Comparison of ENCODE assay signal across 14 cellular contexts in genomic region chr13:45361596-45362206, GRCh38. TPM values are rescaled to one million over a fixed set of nuclear protein-coding genes. Genes with fewer than 3 reads are reported as not detected.
DNase-seq lines count a peak whose midpoint lies in the region; ATAC-seq and TF ChIP-seq lines count a peak whose summit lies in the region.
"Had no signal": no experiment of that assay in that cellular context is flagged by ENCODE, and none has a peak within 500 bp of the region (broad histone marks: within the 10 kb centered on the region; RNA-seq: fewer than 3 reads in every experiment).

No MANE protein-coding gene starts in this region.

- TF ChIP-seq POLR2A in body of pancreas (IDR thresholded peaks at IDR 0.05) = no peak

- H3K27ac ChIP-seq in A673 (ENCODE audit: low read depth, low read length, poor library complexity, severe bottlenecking) = no peak overlapping the region
- no peak overlapping the region for H3K27ac ChIP-seq in body of pancreas
- H3K27ac ChIP-seq: BLaER1, SJSA1 had no signal

- peaks cover 7% of the 10 kb centered on the region for H3K9me3 Mint-ChIP-seq in stimulated activated naive CD8-positive, alpha-beta T cell treated with anti-CD3 and anti-CD28 coated beads, Interleukin-15, Interleukin-2, amounts not matched to agents 100 ng/mL and 50 ng/mL, for 24 hours
- peaks cover 6% of the 10 kb centered on the region for H3K9me3 Mint-ChIP-seq in activated CD4-positive, alpha-beta memory T cell treated with anti-CD3 and anti-CD28 coated beads for 36 hours

- peak overlapping the region; percentile 13 for H3K27ac Mint-ChIP-seq in stimulated activated naive CD8-positive, alpha-beta T cell treated with anti-CD3 and anti-CD28 coated beads, Interleukin-15, Interleukin-2, amounts not matched to agents 100 ng/mL and 50 ng/mL, for 24 hours
- peak overlapping the region; percentile 67 for H3K27ac Mint-ChIP-seq in activated CD4-positive, alpha-beta memory T cell treated with anti-CD3 and anti-CD28 coated beads for 36 hours

- no peaks in the 10 kb centered on the region for H3K27me3 Mint-ChIP-seq in stimulated activated naive CD8-positive, alpha-beta T cell treated with anti-CD3 and anti-CD28 coated beads, Interleukin-15, Interleukin-2, amounts not matched to agents 100 ng/mL and 50 ng/mL, for 24 hours
- H3K27me3 Mint-ChIP-seq in activated CD4-positive, alpha-beta memory T cell treated with anti-CD3 and anti-CD28 coated beads for 36 hours = no peaks in the 10 kb centered on the region

- no peak for ATAC-seq in stimulated activated naive CD8-positive, alpha-beta T cell treated with anti-CD3 and anti-CD28 coated beads, Interleukin-15, Interleukin-2, amounts not matched to agents 100 U/mL and 50 U/mL, for 24 hours
- ATAC-seq in body of pancreas = no peak

- H3K4me1 Mint-ChIP-seq in stimulated activated naive CD8-positive, alpha-beta T cell treated with anti-CD3 and anti-CD28 coated beads, Interleukin-15, Interleukin-2, amounts not matched to agents 100 ng/mL and 50 ng/mL, for 24 hours (ENCODE audit: low read depth) = peaks cover 47% of the 10 kb centered on the region
- peaks cover 31% of the 10 kb centered on the region for H3K4me1 Mint-ChIP-seq in activated CD4-positive, alpha-beta memory T cell treated with anti-CD3 and anti-CD28 coated beads for 36 hours (ENCODE audit: low read depth)

- no peak for DNase-seq in stimulated activated naive CD8-positive, alpha-beta T cell treated with anti-CD3 and anti-CD28 coated beads, Interleukin-15, Interleukin-2, amounts not matched to agents 100 U/mL and 50 U/mL, for 24 hours
- DNase-seq in activated CD4-positive, alpha-beta memory T cell treated with anti-CD3 and anti-CD28 coated beads for 36 hours = no peak
- DNase-seq in fibroblast of peridontal ligament (ENCODE audit: extremely low read depth) (peak; percentile 39), A673 (ENCODE audit: low spot score) (no peak), NCI-H1436 (lab: John Stamatoyannopoulos, UW) (no peak), body of pancreas (no peak), mucosa of gallbladder (ENCODE audit: low spot score) (no peak)
- DNase-seq: activated CD8-positive, alpha-beta memory T cell treated with anti-CD3 and anti-CD28 coated beads, Interleukin-2, amount 50 U/mL, for 4 hours; NCI-H446; stimulated activated CD8-positive, alpha-beta memory T cell treated with anti-CD3 and anti-CD28 coated beads, Interleukin-4, amount 100 ng/mL, for 48 hours had no signal

- POLR2A ChIA-PET in activated CD4-positive, alpha-beta memory T cell treated with anti-CD3 and anti-CD28 coated beads for 36 hours (lab: Charles Lee) = no interaction called here
- POLR2A ChIA-PET in A673 (lab: Charles Lee; ENCODE audit: low non-redundant PET) = interaction anchor here (0.6 kb wide), 1 partner anchor 16 kb away, joined by 3 read pairs; no protein-coding TSS in a partner anchor

- H3K4me3 Mint-ChIP-seq in stimulated activated naive CD8-positive, alpha-beta T cell treated with anti-CD3 and anti-CD28 coated beads, Interleukin-15, Interleukin-2, amounts not matched to agents 100 ng/mL and 50 ng/mL, for 24 hours = no peak overlapping the region
- no peak overlapping the region for H3K4me3 Mint-ChIP-seq in activated CD4-positive, alpha-beta memory T cell treated with anti-CD3 and anti-CD28 coated beads for 36 hours

- H3K36me3 Mint-ChIP-seq in stimulated activated naive CD8-positive, alpha-beta T cell treated with anti-CD3 and anti-CD28 coated beads, Interleukin-15, Interleukin-2, amounts not matched to agents 100 ng/mL and 50 ng/mL, for 24 hours (ENCODE audit: low read depth) = peaks cover 58% of the 10 kb centered on the region
- peaks cover 40% of the 10 kb centered on the region for H3K36me3 Mint-ChIP-seq in activated CD4-positive, alpha-beta memory T cell treated with anti-CD3 and anti-CD28 coated beads for 36 hours

- CTCF ChIA-PET in activated CD4-positive, alpha-beta memory T cell treated with anti-CD3 and anti-CD28 coated beads for 36 hours (lab: Charles Lee) = interaction anchor here (1.8 kb wide), 1 partner anchor 32 kb away, joined by 5 read pairs; no protein-coding TSS in a partner anchor
- CTCF ChIA-PET in A673 (lab: Charles Lee) = no interaction called here

- H3K4me1 ChIP-seq in A673 (ENCODE audit: insufficient read depth, low read length, poor library complexity, severe bottlenecking) (no peaks in the 10 kb centered on the region), body of pancreas (no peaks in the 10 kb centered on the region)

- BruUV-seq in A673 (replicated peaks; lab: Mats Ljungman, UMichigan) = no TSS peak

- no peaks in the 10 kb centered on the region for H3K36me3 ChIP-seq in A673 (ENCODE audit: insufficient read depth, low read length, poor library complexity, severe bottlenecking)
- peaks cover 0 to 4% of the 10 kb centered on the region in 2 donors for H3K36me3 ChIP-seq in body of pancreas (replicated peaks in 1 of 2; ENCODE audit: insufficient read depth in 1 of 2, low read depth in 2 of 2)

- 90 to 95% methylated on average over 14 of the region's 14 CpGs for WGBS in body of pancreas, 2 donors

- H3K27me3 ChIP-seq in A673 (replicated peaks; ENCODE audit: insufficient read depth, low read depth, low read length, poor library complexity) (no peaks in the 10 kb centered on the region), body of pancreas (no peaks in the 10 kb centered on the region)
- H3K27me3 ChIP-seq: BLaER1, SJSA1 had no signal

- TF ChIP-seq CTCF in A673 (conservative IDR thresholded peaks at IDR 0.05; ENCODE audit: low read depth, low read length) (no peak), body of pancreas (IDR thresholded peaks at IDR 0.05) (no peak)

- peaks cover 5% of the 10 kb centered on the region for H3K9me3 ChIP-seq in A673 (ENCODE audit: low read depth, low read length, poor library complexity, severe bottlenecking)
- H3K9me3 ChIP-seq in body of pancreas = no peaks in the 10 kb centered on the region
- H3K9me3 ChIP-seq: SJSA1 had no signal

- intact Hi-C loops in activated CD4-positive, alpha-beta memory T cell treated with anti-CD3 and anti-CD28 coated beads for 36 hours (cut with micrococcal nuclease) = loop anchor here (10.0 kb wide), 1 partner anchor 153 kb away; no protein-coding TSS in a partner anchor
- intact Hi-C loops in A673 (cut with micrococcal nuclease; ENCODE audit: unreplicated experiment) = no loop called here
- intact Hi-C loops in body of pancreas (cut with DNase I) = loop anchor here (10.0 kb wide), 1 partner anchor 143 kb away; no protein-coding TSS in a partner anchor

- H3K4me3 ChIP-seq in A673 (ENCODE audit: low read depth, low read length, poor library complexity, severe bottlenecking) (no peak overlapping the region), body of pancreas (no peak overlapping the region)
- H3K4me3 ChIP-seq: BLaER1, SJSA1, skin epidermis had no signal

RNA-seq across cellular contexts. Expression of gene TPT1, which starts 20.7 kb away (rescaled TPM):
- 1,000 to 10,000 TPM; 3,227 to 3,264 TPM for total RNA-seq in activated CD4-positive, alpha-beta memory T cell treated with anti-CD3 and anti-CD28 coated beads for 36 hours
- 1,957 and 1,963 TPM in 2 replicates for total RNA-seq in A673 (2021)
- 1,000 to 10,000 TPM; 1,254 to 1,787 TPM for total RNA-seq in body of pancreas
- total RNA-seq in mucosa of gallbladder = 3,971 TPM

RNA-seq across cellular contexts. Expression of gene SLC25A30, which starts 56.5 kb away (rescaled TPM):
- total RNA-seq in activated CD4-positive, alpha-beta memory T cell treated with anti-CD3 and anti-CD28 coated beads for 36 hours = 10 to 100 TPM; 14.6 to 15.3 TPM
- total RNA-seq in A673 (2021) = 23.3 and 26.0 TPM in 2 replicates
- 10 to 100 TPM in 1 of 2 donors, 1 to 10 TPM in 1; 7.3 to 10.1 TPM for total RNA-seq in body of pancreas
- total RNA-seq in mucosa of gallbladder = 23.2 TPM
